Comparison of ENCODE assay signal across 8 cellular contexts in the genomic region with DNA sequence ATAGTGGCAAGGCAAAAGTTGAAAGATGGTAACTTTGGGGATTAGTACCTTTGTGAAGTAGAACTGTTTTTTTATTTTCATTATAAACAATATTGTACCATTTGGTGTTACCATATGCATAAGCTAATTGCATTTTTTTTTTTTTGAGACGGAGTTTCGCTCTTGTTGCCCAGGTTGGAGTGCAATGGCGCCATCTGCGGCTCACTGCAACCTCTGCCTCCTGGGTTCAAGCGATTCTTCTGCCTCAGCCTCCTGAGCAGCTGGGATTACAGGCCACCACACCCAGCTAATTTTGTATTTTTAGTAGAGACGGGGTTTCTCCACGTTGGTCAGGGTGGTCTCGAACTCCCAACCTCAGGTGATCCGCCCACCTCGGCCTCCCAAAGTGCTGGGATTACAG. TPM values are rescaled to one million over a fixed set of nuclear protein-coding genes. Genes with fewer than 3 reads are reported as not detected.
DNase-seq lines count a peak whose midpoint lies in the region; ATAC-seq, FAIRE-seq and TF ChIP-seq lines count a peak whose summit lies in the region.
"Not testable (repeated sequence)": the region's sequence is repeated elsewhere in the genome, so short reads cannot be mapped to it uniquely, and the experiment has no call there.

No MANE protein-coding gene starts in this region.

- peaks cover 20% of the 10 kb centered on the region for H3K4me1 Mint-ChIP-seq in WTC11
- not testable (repeated sequence) for H3K4me1 Mint-ChIP-seq in osteocyte (ENCODE audit: unreplicated experiment)

- BruUV-seq in GM12878 (replicated peaks; lab: Mats Ljungman, UMichigan), result not testable (repeated sequence)

- not testable (repeated sequence) for H3K4me3 ChIP-seq in HEK293 (ENCODE audit: low read depth, low read length); NB4 (ENCODE audit: low read depth, low read length); OCI-LY3 (ENCODE audit: low read length); GM12878

- not testable (repeated sequence) for TF ChIP-seq CTCF in HEK293 (tag by site-specific recombination; IDR thresholded peaks at IDR 0.05); WTC11 (IDR thresholded peaks at IDR 0.05)
- TF ChIP-seq CTCF in NB4 (IDR thresholded peaks at IDR 0.05; ENCODE audit: low read depth, low read length), result peak; percentile 33
- TF ChIP-seq CTCF in OCI-LY3 (IDR thresholded peaks at IDR 0.05; ENCODE audit: low read depth, low read length), result peak; percentile 37
- TF ChIP-seq CTCF in GM12878 (IDR thresholded peaks at IDR 0.05 in 2 of 3, conservative IDR thresholded peaks at IDR 0.05 in 1 of 3; ENCODE audit: control insufficient read depth in 2 of 3, extremely low read depth in 1 of 3, insufficient read depth in 1 of 3, low read depth in 3 of 3, low read length in 3 of 3), result 0 out of 6 replicates have a peak, but pooled peaks of 1 of the 3 experiments have one; percentile 24
- peak; percentile 45 for TF ChIP-seq CTCF in foreskin keratinocyte (conservative IDR thresholded peaks at IDR 0.05)
- TF ChIP-seq CTCF in osteocyte (IDR thresholded peaks at IDR 0.05), result peak; percentile 26

- H2AFZ ChIP-seq in OCI-LY3 (ENCODE audit: low read depth, low read length); GM12878 (ENCODE audit: control insufficient read depth, low read depth, low read length): not testable (repeated sequence)

- H3K27ac ChIP-seq in HEK293 (ENCODE audit: extremely low read depth, low read depth, low read length); OCI-LY3 (ENCODE audit: low read length); GM12878 (ENCODE audit: control insufficient read depth, insufficient read depth); foreskin keratinocyte: not testable (repeated sequence)

- H3K9ac ChIP-seq in OCI-LY3 (ENCODE audit: low read length); GM12878 (ENCODE audit: control insufficient read depth, insufficient read depth, low read length): not testable (repeated sequence)

- not testable (repeated sequence) for FAIRE-seq in GM12878 (lab: Jason Lieb, UNC)

- 48% methylated on average over 10 of the region's 10 CpGs for WGBS in GM12878 (ENCODE audit: insufficient coverage, insufficient replicate concordance, low lambda C conversion rate, missing lambda C conversion rate)

- POLR2A ChIA-PET in HEK293 (lab: Yijun Ruan, JAX) (interaction anchor here (1.8 kb wide), 1 partner anchor 10 kb away, joined by 4 read pairs; a partner anchor contains a TSS), WTC11 (lab: Charles Lee) (interaction anchor here (0.7 to 1.8 kb wide), 5 partner anchors 10 to 464 kb away, joined by 4 to 19 read pairs (median 6); a partner anchor contains a TSS), GM12878 (lab: Charles Lee) (interaction anchor here (0.6 to 0.7 kb wide), 2 partner anchors 9 to 65 kb away, joined by 3 to 4 read pairs; no protein-coding TSS in a partner anchor)

- H3K4me3 Mint-ChIP-seq in WTC11; osteocyte (ENCODE audit: unreplicated experiment): not testable (repeated sequence)

- not testable (repeated sequence) for H3K79me2 ChIP-seq in OCI-LY3 (ENCODE audit: low read length); GM12878 (ENCODE audit: control insufficient read depth, insufficient read depth, low read length)

- ATAC-seq in WTC11, foreskin keratinocyte: not testable (repeated sequence)
- ATAC-seq in GM12878, result 0 out of 3 replicates have a peak, but pooled peaks have one; percentile 21

- not testable (repeated sequence) for H3K36me3 Mint-ChIP-seq in WTC11; osteocyte (ENCODE audit: unreplicated experiment)

- not testable (repeated sequence) for TF ChIP-seq EP300 in GM12878 (IDR thresholded peaks at IDR 0.05; ENCODE audit: borderline replicate concordance in 1 of 2, control insufficient read depth in 1 of 2, low read depth in 2 of 2, low read length in 2 of 2)

- not testable (repeated sequence) for H4K20me1 ChIP-seq in OCI-LY3 (ENCODE audit: insufficient read depth, low read length); GM12878 (ENCODE audit: control insufficient read depth, insufficient read depth)

- intact Hi-C loops in GM12878 (cut with micrococcal nuclease; ENCODE audit: unreplicated experiment), result loop anchor here (5.0 kb wide), 1 partner anchor 444 kb away; no protein-coding TSS in a partner anchor

- H3K9me3 ChIP-seq in HEK293 (ENCODE audit: control insufficient read depth, insufficient read depth, low read depth, low read length); OCI-LY3 (ENCODE audit: insufficient read depth, low read length); GM12878 (replicated peaks; ENCODE audit: control insufficient read depth, insufficient read depth, low read length): not testable (repeated sequence)

- not testable (repeated sequence) for TF ChIP-seq RAD21 in GM12878 (IDR thresholded peaks at IDR 0.05; ENCODE audit: insufficient read depth, low read depth, low read length)

- TF ChIP-seq POLR2A in NB4 (IDR thresholded peaks at IDR 0.05; ENCODE audit: extremely low read depth, insufficient read length); GM12878 (IDR thresholded peaks at IDR 0.05; ENCODE audit: low read depth, low read length): not testable (repeated sequence)

- in situ Hi-C loops in GM12878 (cut with MboI), result not testable (repeated sequence)

- H3K27me3 ChIP-seq in OCI-LY3 (ENCODE audit: low read depth, low read length); GM12878 (replicated peaks in 1 of 2; ENCODE audit: control insufficient read depth in 2 of 2, insufficient read depth in 2 of 2, low read length in 1 of 2); foreskin keratinocyte: not testable (repeated sequence)

- H3K36me3 ChIP-seq in HEK293 (ENCODE audit: control insufficient read depth in 2 of 2, insufficient read depth in 1 of 2, low read length in 2 of 2); OCI-LY3 (replicated peaks; ENCODE audit: low read depth, low read length); GM12878 (ENCODE audit: control insufficient read depth in 2 of 2, insufficient read depth in 2 of 2, low read length in 1 of 2): not testable (repeated sequence)

- not testable (repeated sequence) for H3K4me2 ChIP-seq in OCI-LY3 (ENCODE audit: low read length); GM12878 (ENCODE audit: control insufficient read depth, insufficient read depth)

- DNase-seq in COLO668 (lab: John Stamatoyannopoulos, UW; ENCODE audit: unreplicated experiment), result peak; percentile 15
- DNase-seq in NB4 (ENCODE audit: low read depth), result peak; percentile 62
- peak; percentile 48 for DNase-seq in WTC11 (ENCODE audit: low spot score)
- DNase-seq in GM12878 (ENCODE audit: low read depth, low spot score); foreskin keratinocyte; osteocyte (ENCODE audit: extremely low spot score, unreplicated experiment): not testable (repeated sequence)

- not testable (repeated sequence) for H3K27ac Mint-ChIP-seq in WTC11; osteocyte (ENCODE audit: unreplicated experiment)

- not testable (repeated sequence) for H3K9me3 Mint-ChIP-seq in WTC11; osteocyte (ENCODE audit: unreplicated experiment)

- SMC1A ChIA-PET in GM12878 (lab: Charles Lee; ENCODE audit: uncharacterized antibody, unreplicated experiment), result interaction anchor here (0.6 to 2.5 kb wide), 9 partner anchors 83 to 444 kb away, joined by 3 to 9 read pairs (median 3); no protein-coding TSS in a partner anchor

- not testable (repeated sequence) for H3K27me3 Mint-ChIP-seq in WTC11 (ENCODE audit: low read depth); osteocyte (ENCODE audit: unreplicated experiment)

- CTCF ChIA-PET in HEK293 (lab: Yijun Ruan, JAX), result interaction anchor here (0.7 to 1.3 kb wide), 6 partner anchors 8 to 319 kb away, joined by 3 to 9 read pairs (median 4); a partner anchor contains a TSS
- CTCF ChIA-PET in WTC11 (lab: Charles Lee), result interaction anchor here (0.6 to 3.1 kb wide), 25 partner anchors 10 to 445 kb away, joined by 3 to 35 read pairs (median 3); a partner anchor contains a TSS
- CTCF ChIA-PET in GM12878 (lab: Yijun Ruan, JAX), result interaction anchor here (0.7 to 2.0 kb wide), 6 partner anchors 161 to 513 kb away, joined by 3 to 12 read pairs (median 3); a partner anchor contains a TSS

- RAD21 ChIA-PET in GM12878 (lab: Charles Lee; ENCODE audit: unreplicated experiment), result interaction anchor here (0.7 to 1.0 kb wide), 4 partner anchors 18 to 444 kb away, joined by 3 to 4 read pairs (median 3); no protein-coding TSS in a partner anchor

- not testable (repeated sequence) for H3K4me1 ChIP-seq in HEK293 (ENCODE audit: control insufficient read depth, insufficient read depth, low read length); OCI-LY3 (ENCODE audit: low read length); GM12878 (ENCODE audit: control insufficient read depth, insufficient read depth, low read length); foreskin keratinocyte

RNA-seq across cellular contexts. Expression of a gene that starts 9.9 kb away (rescaled TPM):
- total RNA-seq in WTC11 (2021), result 31.0 to 35.6 TPM (median 31.1 TPM) in 3 replicates
- 49.0 and 52.9 TPM in 2 replicates for total RNA-seq in GM12878 (2013; cell fraction: nucleolus; rRNA removed)
- 17.8 and 21.1 TPM in 2 replicates for total RNA-seq in GM12878 (2014; rRNA removed)
- 30.0 and 30.9 TPM in 2 replicates for total RNA-seq in GM12878 (2014; rRNA removed; fragmentation: Illumina TruSeq; extraction: Trizol)
- 15.2 and 15.8 TPM in 2 replicates for total RNA-seq in GM12878 (2021)
- polyA plus RNA-seq in GM12878 (2011; ENCODE audit: low read depth), result 8.4 TPM
- 18.7 and 25.9 TPM in 2 replicates for polyA plus RNA-seq in GM12878 (2011; rRNA removed)
- 4.5 and 5.2 TPM in 2 replicates for polyA plus RNA-seq in GM12878 (2011; cell fraction: cytosol; rRNA removed)
- polyA plus RNA-seq in GM12878 (2011; cell fraction: nucleus; rRNA removed), result 10.5 and 13.8 TPM in 2 replicates
- 11.3 and 12.0 TPM in 2 replicates for polyA plus RNA-seq in GM12878 (2012)
- 23.3 and 30.7 TPM in 2 replicates for polyA plus RNA-seq in GM12878 (2014; fragmentation: Illumina TruSeq; extraction: Trizol)
- 10 to 100 TPM in 1 of 2 experiments, 1 to 10 TPM in 1; 9.3 to 12.7 TPM for polyA plus RNA-seq in GM12878 (2014; fragmentation: Nextera tagmentation; extraction: Ambion mirVana)
- polyA plus RNA-seq in GM12878 (2014; rRNA removed), result 13.8 and 14.3 TPM in 2 replicates
- polyA plus RNA-seq in GM12878 (2016; fragmentation: Nextera tagmentation; extraction: Ambion mirVana), result 1 to 10 TPM; 9.2 to 10.0 TPM
- 8.3 and 10.2 TPM in 2 replicates for polyA minus RNA-seq in GM12878 (2011; rRNA and poly(A)+ RNA removed)
- polyA minus RNA-seq in GM12878 (2011; cell fraction: cytosol; rRNA and poly(A)+ RNA removed), result 5.3 and 6.9 TPM in 2 replicates
- 8.5 and 13.6 TPM in 2 replicates for polyA minus RNA-seq in GM12878 (2011; cell fraction: nucleus; rRNA and poly(A)+ RNA removed)
- 19.7 and 20.0 TPM in 2 replicates for total RNA-seq in foreskin keratinocyte
- polyA plus RNA-seq in foreskin keratinocyte, result 8.1 and 10.2 TPM in 2 replicates
- 18.6 and 19.8 TPM in 2 replicates for total RNA-seq in osteocyte
